In genomic region chr1:202348509-202349262, GRCh38 we compare ENCODE assay signal across 8 cellular contexts. TPM values are rescaled to one million over a fixed set of nuclear protein-coding genes. Genes with fewer than 3 reads are reported as not detected.
A peak's percentile ranks its signal among the peaks of the same experiment; 100 is the strongest.
DNase-seq lines count a peak whose midpoint lies in the region; ATAC-seq and TF ChIP-seq lines count a peak whose summit lies in the region.

A gene with protein sequence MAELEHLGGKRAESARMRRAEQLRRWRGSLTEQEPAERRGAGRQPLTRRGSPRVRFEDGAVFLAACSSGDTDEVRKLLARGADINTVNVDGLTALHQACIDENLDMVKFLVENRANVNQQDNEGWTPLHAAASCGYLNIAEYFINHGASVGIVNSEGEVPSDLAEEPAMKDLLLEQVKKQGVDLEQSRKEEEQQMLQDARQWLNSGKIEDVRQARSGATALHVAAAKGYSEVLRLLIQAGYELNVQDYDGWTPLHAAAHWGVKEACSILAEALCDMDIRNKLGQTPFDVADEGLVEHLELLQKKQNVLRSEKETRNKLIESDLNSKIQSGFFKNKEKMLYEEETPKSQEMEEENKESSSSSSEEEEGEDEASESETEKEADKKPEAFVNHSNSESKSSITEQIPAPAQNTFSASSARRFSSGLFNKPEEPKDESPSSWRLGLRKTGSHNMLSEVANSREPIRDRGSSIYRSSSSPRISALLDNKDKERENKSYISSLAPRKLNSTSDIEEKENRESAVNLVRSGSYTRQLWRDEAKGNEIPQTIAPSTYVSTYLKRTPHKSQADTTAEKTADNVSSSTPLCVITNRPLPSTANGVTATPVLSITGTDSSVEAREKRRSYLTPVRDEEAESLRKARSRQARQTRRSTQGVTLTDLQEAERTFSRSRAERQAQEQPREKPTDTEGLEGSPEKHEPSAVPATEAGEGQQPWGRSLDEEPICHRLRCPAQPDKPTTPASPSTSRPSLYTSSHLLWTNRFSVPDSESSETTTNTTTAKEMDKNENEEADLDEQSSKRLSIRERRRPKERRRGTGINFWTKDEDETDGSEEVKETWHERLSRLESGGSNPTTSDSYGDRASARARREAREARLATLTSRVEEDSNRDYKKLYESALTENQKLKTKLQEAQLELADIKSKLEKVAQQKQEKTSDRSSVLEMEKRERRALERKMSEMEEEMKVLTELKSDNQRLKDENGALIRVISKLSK (plus strand): TSS chr1:202348699. CDS start chr1:202348852, 153 bp downstream.

- TF ChIP-seq CTCF in DOHH2 (IDR thresholded peaks at IDR 0.05; ENCODE audit: low read depth, low read length, poor library complexity, severe bottlenecking) (no peak), GM23338 (conservative IDR thresholded peaks at IDR 0.05; ENCODE audit: low read depth in 2 of 2) (0 out of 4 replicates have a peak, but pooled peaks of 1 of the 2 experiments have one; percentile 3), fibroblast of lung (conservative IDR thresholded peaks at IDR 0.05 in 1 of 2, IDR thresholded peaks at IDR 0.05 in 1 of 2; ENCODE audit: low read depth in 1 of 2, low read length in 2 of 2) (no peak)

- DNase-seq in GM23338 (ENCODE audit: low spot score) = peak; percentile 100
- peak; percentile 99 for DNase-seq in LHCN-M2 (ENCODE audit: low read depth)
- DNase-seq in RPMI8226 = peak; percentile 99
- peak; percentile 91 to 93 for DNase-seq in activated T-helper 1 cell treated with anti-CD3 and anti-CD28 coated beads, Interleukin-2, amount 50 U/mL, for 16 hours (ENCODE audit: low read depth in 1 of 2, low spot score in 1 of 2)
- peak; percentile 99 for DNase-seq in fibroblast of lung (ENCODE audit: low read depth in 2 of 2)
- DNase-seq in naive thymus-derived CD8-positive, alpha-beta T cell = peak; percentile 85 to 98 (median 94)
- DNase-seq in stimulated activated naive CD4-positive, alpha-beta T cell (lab: John Stamatoyannopoulos, UW) = peak; percentile 84 to 94 (median 92)

- H3K79me2 ChIP-seq in DOHH2 (ENCODE audit: control insufficient read depth, low read length) (peaks cover 49% of the 10 kb centered on the region), GM23338 (replicated peaks; ENCODE audit: insufficient read depth) (peaks cover 47% of the 10 kb centered on the region), fibroblast of lung (ENCODE audit: control insufficient read depth, insufficient read depth, low read length) (peaks cover 12% of the 10 kb centered on the region)

- H3K9me3 ChIP-seq in DOHH2 (ENCODE audit: control insufficient read depth, insufficient read depth, low read length) = no peaks in the 10 kb centered on the region
- H3K9me3 ChIP-seq in fibroblast of lung (ENCODE audit: control insufficient read depth, insufficient read depth, low read depth, low read length) = no peaks in the 10 kb centered on the region

- no peaks in the 10 kb centered on the region for H3K27me3 ChIP-seq in DOHH2 (ENCODE audit: control insufficient read depth, low read length)
- H3K27me3 ChIP-seq in GM23338 (ENCODE audit: insufficient read depth) = no peaks in the 10 kb centered on the region
- H3K27me3 ChIP-seq in fibroblast of lung (ENCODE audit: control insufficient read depth, insufficient read depth, low read length) = no peaks in the 10 kb centered on the region

- H3K27ac Mint-ChIP-seq in GM23338 = peak within 1 kb of the TSS; percentile 97
- peak within 1 kb of the TSS; percentile 67 to 96 (median 94) for H3K27ac Mint-ChIP-seq in naive thymus-derived CD8-positive, alpha-beta T cell

- POLR2A ChIA-PET in naive thymus-derived CD8-positive, alpha-beta T cell (lab: Charles Lee) = interaction anchor here (0.6 to 1.8 kb wide), 3 partner anchors 12 to 285 kb away, joined by 3 to 9 read pairs (median 4); partner anchors contain the start of gene PTPN7

- H3K27ac ChIP-seq in DOHH2 (ENCODE audit: low read depth, low read length) (no peak within 1 kb of the TSS), GM23338 (ENCODE audit: low read depth) (no peak within 1 kb of the TSS), fibroblast of lung (ENCODE audit: insufficient read depth, low read length) (peak within 1 kb of the TSS; percentile 96)

- H3K4me2 ChIP-seq in DOHH2 (ENCODE audit: low read length) (peak within 1 kb of the TSS; percentile 98), GM23338 (peak within 1 kb of the TSS; percentile 82), fibroblast of lung (ENCODE audit: extremely low read depth, insufficient read depth, low read length) (peak within 1 kb of the TSS; percentile 93)

- H2AFZ ChIP-seq in GM23338 (peak within 1 kb of the TSS; percentile 52), fibroblast of lung (ENCODE audit: low read length) (peak within 1 kb of the TSS; percentile 87)

- H3F3A ChIP-seq in DOHH2 (ENCODE audit: control insufficient read depth, insufficient read depth) = peaks cover under 1% of the 10 kb centered on the region
- H3F3A ChIP-seq in GM23338 (replicated peaks; ENCODE audit: low read depth) = no peaks in the 10 kb centered on the region

- H3K4me3 ChIP-seq in DOHH2 (ENCODE audit: low read length) = peak within 1 kb of the TSS; percentile 94
- H3K4me3 ChIP-seq in GM23338 = peak within 1 kb of the TSS; percentile 61
- peak within 1 kb of the TSS; percentile 63 to 98 (median 86) for H3K4me3 ChIP-seq in fibroblast of lung (replicated peaks in 1 of 4; ENCODE audit: control extremely low read depth in 1 of 4, insufficient read depth in 1 of 4, low read depth in 3 of 4, low read length in 4 of 4)

- H3K36me3 Mint-ChIP-seq in GM23338 (ENCODE audit: low read depth) = no peaks in the 10 kb centered on the region
- H3K36me3 Mint-ChIP-seq in naive thymus-derived CD8-positive, alpha-beta T cell = no peaks in the 10 kb centered on the region

- peaks cover 19% of the 10 kb centered on the region for H3K4me1 ChIP-seq in DOHH2 (ENCODE audit: control insufficient read depth, low read length)
- peaks cover 4% of the 10 kb centered on the region; the same call in 1 of the 2 replicates for H3K4me1 ChIP-seq in GM23338 (ENCODE audit: insufficient read depth)
- no peaks in the 10 kb centered on the region for H3K4me1 ChIP-seq in fibroblast of lung (ENCODE audit: control insufficient read depth, extremely low read depth, insufficient read depth, low read length)

- no peaks in the 10 kb centered on the region; the same call in 1 of the 2 replicates for H3K36me3 ChIP-seq in DOHH2 (ENCODE audit: control insufficient read depth, low read length)
- H3K36me3 ChIP-seq in GM23338 (ENCODE audit: insufficient read depth) = no peaks in the 10 kb centered on the region
- H3K36me3 ChIP-seq in fibroblast of lung (ENCODE audit: control insufficient read depth, insufficient read depth, low read length) = no peaks in the 10 kb centered on the region

- peak within 1 kb of the TSS; percentile 99 for H3K9ac ChIP-seq in fibroblast of lung (ENCODE audit: insufficient read depth, low read length)

- ATAC-seq in GM23338 = peak; percentile 99
- ATAC-seq in naive thymus-derived CD8-positive, alpha-beta T cell = peak; percentile 97

- H3K27me3 Mint-ChIP-seq in GM23338 (ENCODE audit: insufficient read depth, low read depth, poor library complexity) = peaks cover 10% of the 10 kb centered on the region
- H3K27me3 Mint-ChIP-seq in naive thymus-derived CD8-positive, alpha-beta T cell = no peaks in the 10 kb centered on the region

- no peaks in the 10 kb centered on the region for H4K20me1 ChIP-seq in DOHH2 (ENCODE audit: control insufficient read depth, insufficient read depth, low read depth, low read length)
- H4K20me1 ChIP-seq in GM23338 (replicated peaks; ENCODE audit: insufficient read depth) = 0 out of 2 replicates have a peak, but pooled peaks cover 5% of the 10 kb centered on the region
- H4K20me1 ChIP-seq in fibroblast of lung (ENCODE audit: control insufficient read depth, extremely low read depth, insufficient read depth, low read length) = no peaks in the 10 kb centered on the region

- peaks cover 16% of the 10 kb centered on the region; the same call in 2 of the 3 replicates for H3K4me1 Mint-ChIP-seq in GM23338
- H3K4me1 Mint-ChIP-seq in naive thymus-derived CD8-positive, alpha-beta T cell = peaks cover 19 to 41% (median 28%) of the 10 kb centered on the region in 4 donors

- H3K9me3 Mint-ChIP-seq in GM23338 = no peaks in the 10 kb centered on the region
- no peaks in the 10 kb centered on the region for H3K9me3 Mint-ChIP-seq in naive thymus-derived CD8-positive, alpha-beta T cell

- no peaks in the 10 kb centered on the region for H3K9me2 ChIP-seq in DOHH2 (replicated peaks; ENCODE audit: control insufficient read depth, low read length)
- no peaks in the 10 kb centered on the region for H3K9me2 ChIP-seq in GM23338 (ENCODE audit: insufficient read depth)

- peak within 1 kb of the TSS; percentile 82 for H3K4me3 Mint-ChIP-seq in GM23338
- peak within 1 kb of the TSS; percentile 83 to 99 (median 94) for H3K4me3 Mint-ChIP-seq in naive thymus-derived CD8-positive, alpha-beta T cell

TF ChIP-seq in GM23338, 12 proteins besides CTCF, POLR2A, EP300 and RAD21 (continues in another document):
- TF ChIP-seq POLR2AphosphoS5 (IDR thresholded peaks at IDR 0.05; ENCODE audit: low read depth) (peak; percentile 69), EZH2phosphoT487 (IDR thresholded peaks at IDR 0.05; ENCODE audit: unreplicated experiment) (no peak), ETS1 (IDR thresholded peaks at IDR 0.05) (peak; percentile 99), JUNB (IDR thresholded peaks at IDR 0.05; ENCODE audit: unreplicated experiment) (no peak), ZNF114 (CRISPR knock-in tag; IDR thresholded peaks at IDR 0.05) (0 out of 2 replicates have a peak, but pooled peaks have one; percentile 33), CREB1 (CRISPR knock-in tag; IDR thresholded peaks at IDR 0.05; ENCODE audit: low read depth) (peak; percentile 93), ZNF331 (CRISPR knock-in tag; IDR thresholded peaks at IDR 0.05; ENCODE audit: low read depth) (0 out of 2 replicates have a peak, but pooled peaks have one; percentile 18), EZH2 (IDR thresholded peaks at IDR 0.05; ENCODE audit: low read depth, unreplicated experiment) (no peak)

RNA-seq across cellular contexts. Expression of the gene that starts here (rescaled TPM):
- 13.8 and 29.2 TPM in 2 replicates for total RNA-seq in GM23338 (2014; rRNA removed; shearing (Covaris generic))
- polyA plus RNA-seq in GM23338 (2016; fragmentation: Nextera tagmentation; extraction: Ambion mirVana) (9.1 and 13.2 TPM in 2 replicates), fibroblast of lung (8.8 and 21.7 TPM in 2 replicates)
- total RNA-seq in LHCN-M2 (2014; rRNA removed) (4.7 and 9.8 TPM in 2 replicates), fibroblast of lung (11.3 and 13.4 TPM in 2 replicates)
- polyA plus RNA-seq in LHCN-M2 (2012) = 3.2 TPM
- polyA plus RNA-seq in fibroblast of lung (2012) = 3.1 and 10.4 TPM in 2 replicates
- polyA minus RNA-seq in fibroblast of lung (ENCODE audit: low replicate concordance) = 9.1 and 26.1 TPM in 2 replicates
- 10 to 100 TPM; 26.3 to 29.8 TPM for total RNA-seq in naive thymus-derived CD8-positive, alpha-beta T cell
- polyA plus RNA-seq in naive thymus-derived CD8-positive, alpha-beta T cell = 1 to 10 TPM; 4.6 to 7.7 (median 5.8) TPM
